ENCODE assay signal across 7 cellular contexts in the genomic region with DNA sequence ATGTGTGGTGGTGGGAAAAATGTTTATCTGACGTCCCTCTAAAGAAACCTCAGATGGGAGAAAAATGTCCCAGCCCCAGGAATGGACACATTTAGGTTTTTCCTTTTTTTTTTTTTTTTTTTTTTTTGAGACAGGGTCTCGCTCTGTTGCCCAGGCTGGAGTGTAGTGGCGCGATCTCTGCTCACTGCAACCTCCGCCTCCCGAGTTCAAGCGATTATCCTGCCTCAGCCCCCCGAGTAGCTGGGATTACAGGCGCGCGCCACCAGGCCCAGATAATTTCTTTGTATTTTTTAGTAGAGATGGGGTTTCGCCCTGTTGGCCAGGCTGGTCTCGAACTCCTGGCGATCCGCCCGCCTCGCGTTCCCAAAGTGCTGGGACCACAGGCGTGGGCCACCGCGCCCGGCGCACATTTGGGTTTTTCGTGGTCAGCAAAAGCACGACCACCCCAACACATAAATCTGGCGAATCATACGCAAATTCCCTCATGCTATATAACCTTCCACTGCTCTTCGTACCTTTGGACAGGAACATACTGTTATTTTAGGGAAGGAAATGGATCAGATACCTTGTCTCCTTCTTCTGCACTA. TPM values are rescaled to one million over a fixed set of nuclear protein-coding genes. Genes with fewer than 3 reads are reported as not detected.
DNase-seq lines count a peak whose midpoint lies in the region; ATAC-seq and TF ChIP-seq lines count a peak whose summit lies in the region.
"Not testable (repeated sequence)": the region's sequence is repeated elsewhere in the genome, so short reads cannot be mapped to it uniquely, and the experiment has no call there.

No MANE protein-coding gene starts in this region.

- peaks cover 73% of the 10 kb centered on the region for H3K79me2 ChIP-seq in SK-N-SH (ENCODE audit: insufficient read depth)

- peak overlapping the region; percentile 77 for H3K4me2 ChIP-seq in SK-N-SH

- not testable (repeated sequence) for H4K20me1 ChIP-seq in SK-N-SH (ENCODE audit: insufficient read depth)

- TF ChIP-seq RAD21 in SK-N-SH (IDR thresholded peaks at IDR 0.05; ENCODE audit: low read length): not testable (repeated sequence)

- not testable (repeated sequence) for DNase-seq in SK-N-SH
- DNase-seq in activated naive CD4-positive, alpha-beta T cell treated with anti-CD3 and anti-CD28 coated beads, Interleukin-2, amount 50 U/mL, for 16 hours: peak; percentile 39
- DNase-seq in lung (ENCODE audit: low spot score): peak; percentile 29

- not testable (repeated sequence) for H3K9me2 ChIP-seq in SK-N-SH

- H3K4me3 ChIP-seq in SK-N-SH (ENCODE audit: low read depth in 2 of 2, low read length in 1 of 2) (peak overlapping the region; percentile 77 to 84), esophagus (ENCODE audit: low read depth in 1 of 2, low read length in 2 of 2) (peak overlapping the region; percentile 64 to 91), lung (peak overlapping the region; percentile 72), skin epidermis (peak overlapping the region; percentile 59 to 90 (median 73))

- CTCF ChIA-PET in SK-N-SH (lab: Yijun Ruan, JAX): interaction anchor here (1.0 to 4.1 kb wide), 5 partner anchors 9 to 536 kb away, joined by 3 to 33 read pairs (median 4); no protein-coding TSS in a partner anchor

- H3K27ac ChIP-seq in SK-N-SH (ENCODE audit: low read depth in 2 of 2, low read length in 1 of 2) (peak overlapping the region; percentile 66 to 90), esophagus (ENCODE audit: low read depth in 2 of 2, low read length in 1 of 2) (peak overlapping the region; percentile 61 to 80), lung (ENCODE audit: low read depth in 1 of 2, low read length in 1 of 2) (peak overlapping the region; percentile 68 to 73), skin epidermis (peak overlapping the region; percentile 33 to 88 (median 80))

- peaks cover 11% of the 10 kb centered on the region in 2 experiments for H3K36me3 ChIP-seq in SK-N-SH (replicated peaks in 1 of 2; ENCODE audit: control insufficient read depth in 1 of 2, insufficient read depth in 2 of 2, low read length in 1 of 2)
- not testable (repeated sequence) for H3K36me3 ChIP-seq in esophagus (ENCODE audit: control insufficient read depth in 2 of 2, insufficient read depth in 2 of 2, low read length in 1 of 2); lung (ENCODE audit: control insufficient read depth in 2 of 2, insufficient read depth in 2 of 2, low read length in 2 of 2)

- H3K27me3 ChIP-seq in SK-N-SH (ENCODE audit: insufficient read depth); esophagus (ENCODE audit: control insufficient read depth in 1 of 2, insufficient read depth in 2 of 2, low read length in 2 of 2); lung (ENCODE audit: control insufficient read depth, insufficient read depth): not testable (repeated sequence)

- 7% methylated on average over 28 of the region's 28 CpGs for WGBS in SK-N-SH (ENCODE audit: low lambda C conversion rate)
- 6% methylated on average over 28 of the region's 28 CpGs for WGBS in esophagus, 2 donors
- 7% methylated on average over 28 of the region's 28 CpGs for WGBS in lung, 2 donors

- H2AFZ ChIP-seq in SK-N-SH (ENCODE audit: low read depth): peak overlapping the region; percentile 93

- ATAC-seq in GM19023 (IDR thresholded peaks at IDR 0.05; ENCODE audit: unreplicated experiment): peak; percentile 15
- ATAC-seq in HG03354 (IDR thresholded peaks at IDR 0.05; ENCODE audit: poor library complexity, severe bottlenecking, unreplicated experiment): peak; percentile 2
- ATAC-seq in lung (ENCODE audit: insufficient read depth, low FRiP score): peak; percentile 3

- H3K9me3 ChIP-seq in SK-N-SH; esophagus (ENCODE audit: control insufficient read depth in 2 of 2, insufficient read depth in 1 of 2, low read depth in 1 of 2, low read length in 1 of 2); lung (ENCODE audit: control insufficient read depth in 2 of 2, insufficient read depth in 1 of 2, low read length in 1 of 2): not testable (repeated sequence)

- not testable (repeated sequence) for H3K4me1 ChIP-seq in SK-N-SH (ENCODE audit: control insufficient read depth in 1 of 2, insufficient read depth in 2 of 2, low read depth in 1 of 2, low read length in 1 of 2); esophagus (ENCODE audit: control insufficient read depth in 2 of 2, insufficient read depth in 2 of 2, low read length in 1 of 2); lung (ENCODE audit: control insufficient read depth in 2 of 2, insufficient read depth in 2 of 2, low read length in 2 of 2)

- TF ChIP-seq CTCF in SK-N-SH (IDR thresholded peaks at IDR 0.05); lung (IDR thresholded peaks at IDR 0.05; ENCODE audit: control extremely low read depth, extremely low read depth): not testable (repeated sequence)

- H3K9ac ChIP-seq in SK-N-SH: peak overlapping the region; percentile 69; the same call in 1 of the 2 replicates

- POLR2A ChIA-PET in SK-N-SH (lab: Yijun Ruan, JAX): interaction anchor here (0.8 to 3.1 kb wide), 7 partner anchors 9 to 497 kb away, joined by 3 to 16 read pairs (median 6); partner anchors contain the start of genes MAP1B and TNPO1

- not testable (repeated sequence) for TF ChIP-seq EP300 in SK-N-SH (IDR thresholded peaks at IDR 0.05; ENCODE audit: borderline replicate concordance in 1 of 2, low read depth in 1 of 2, low read length in 1 of 2)

- not testable (repeated sequence) for H3F3A ChIP-seq in SK-N-SH (replicated peaks; ENCODE audit: insufficient read depth)

RNA-seq across cellular contexts. Expression of gene MRPS27, which starts 0.5 kb away (rescaled TPM):
- polyA plus RNA-seq in SK-N-SH (2012; rRNA removed) (37.5 and 48.2 TPM in 2 replicates), esophagus (10 to 100 TPM; 18.0 to 29.2 TPM), lung (10 to 100 TPM; 18.8 to 26.4 TPM)
- 39.8 and 47.0 TPM in 2 replicates for polyA plus RNA-seq in SK-N-SH (2012; cell fraction: cytosol; rRNA removed)
- polyA plus RNA-seq in SK-N-SH (2012; cell fraction: nucleus; rRNA removed): 38.6 and 42.4 TPM in 2 replicates
- total RNA-seq in lung: 10 to 100 TPM; 39.0 to 84.8 TPM

RNA-seq across cellular contexts. Expression of gene PTCD2, which starts 0.6 kb away (rescaled TPM):
- polyA plus RNA-seq in SK-N-SH (2012; rRNA removed) (6.7 and 8.6 TPM in 2 replicates), esophagus (1 to 10 TPM; 1.9 to 3.2 TPM), lung (1 to 10 TPM; 1.9 to 3.8 TPM)
- polyA plus RNA-seq in SK-N-SH (2012; cell fraction: cytosol; rRNA removed): 8.0 and 8.9 TPM in 2 replicates
- 7.1 and 13.0 TPM in 2 replicates for polyA plus RNA-seq in SK-N-SH (2012; cell fraction: nucleus; rRNA removed)
- total RNA-seq in lung: 10 to 100 TPM in 1 of 2 donors, 1 to 10 TPM in 1; 8.9 to 12.0 TPM
